ENCODE assay signal across 1 cellular context in genomic region chr16:8998114-8998513, GRCh38.
A peak's percentile ranks its signal among the peaks of the same experiment; 100 is the strongest.
TF ChIP-seq lines count a peak whose summit lies in the region.

No MANE protein-coding gene starts in this region.

TF ChIP-seq in HepG2, 621 proteins besides CTCF, POLR2A, EP300 and RAD21 (continued from another document):
- TF ChIP-seq, protein P1, sequence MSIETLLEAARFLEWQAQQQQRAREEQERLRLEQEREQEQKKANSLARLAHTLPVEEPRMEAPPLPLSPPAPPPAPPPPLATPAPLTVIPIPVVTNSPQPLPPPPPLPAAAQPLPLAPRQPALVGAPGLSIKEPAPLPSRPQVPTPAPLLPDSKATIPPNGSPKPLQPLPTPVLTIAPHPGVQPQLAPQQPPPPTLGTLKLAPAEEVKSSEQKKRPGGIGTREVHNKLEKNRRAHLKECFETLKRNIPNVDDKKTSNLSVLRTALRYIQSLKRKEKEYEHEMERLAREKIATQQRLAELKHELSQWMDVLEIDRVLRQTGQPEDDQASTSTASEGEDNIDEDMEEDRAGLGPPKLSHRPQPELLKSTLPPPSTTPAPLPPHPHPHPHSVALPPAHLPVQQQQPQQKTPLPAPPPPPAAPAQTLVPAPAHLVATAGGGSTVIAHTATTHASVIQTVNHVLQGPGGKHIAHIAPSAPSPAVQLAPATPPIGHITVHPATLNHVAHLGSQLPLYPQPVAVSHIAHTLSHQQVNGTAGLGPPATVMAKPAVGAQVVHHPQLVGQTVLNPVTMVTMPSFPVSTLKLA (IDR thresholded peaks at IDR 0.05) = no peak
- no peak for TF ChIP-seq THYN1 (CRISPR knock-in tag; IDR thresholded peaks at IDR 0.05; ENCODE audit: borderline replicate concordance, low read depth)
- no peak for TF ChIP-seq FOXM1 (CRISPR knock-in tag; IDR thresholded peaks at IDR 0.05)
- TF ChIP-seq LCORL (IDR thresholded peaks at IDR 0.05) = peak; percentile 14; the same call in 1 of the 2 replicates
- no peak for TF ChIP-seq LCORL (CRISPR knock-in tag; IDR thresholded peaks at IDR 0.05)
- TF ChIP-seq SRF (IDR thresholded peaks at IDR 0.05; ENCODE audit: low read depth, low read length) = no peak
- TF ChIP-seq, protein P2, sequence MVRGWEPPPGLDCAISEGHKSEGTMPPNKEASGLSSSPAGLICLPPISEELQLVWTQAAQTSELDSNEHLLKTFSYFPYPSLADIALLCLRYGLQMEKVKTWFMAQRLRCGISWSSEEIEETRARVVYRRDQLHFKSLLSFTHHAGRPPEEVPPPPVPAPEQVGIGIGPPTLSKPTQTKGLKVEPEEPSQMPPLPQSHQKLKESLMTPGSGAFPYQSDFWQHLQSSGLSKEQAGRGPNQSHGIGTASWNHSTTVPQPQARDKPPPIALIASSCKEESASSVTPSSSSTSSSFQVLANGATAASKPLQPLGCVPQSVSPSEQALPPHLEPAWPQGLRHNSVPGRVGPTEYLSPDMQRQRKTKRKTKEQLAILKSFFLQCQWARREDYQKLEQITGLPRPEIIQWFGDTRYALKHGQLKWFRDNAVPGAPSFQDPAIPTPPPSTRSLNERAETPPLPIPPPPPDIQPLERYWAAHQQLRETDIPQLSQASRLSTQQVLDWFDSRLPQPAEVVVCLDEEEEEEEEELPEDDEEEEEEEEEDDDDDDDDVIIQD (CRISPR knock-in tag; IDR thresholded peaks at IDR 0.05; ENCODE audit: low read depth) = no peak
- TF ChIP-seq ELK4 (CRISPR knock-in tag; IDR thresholded peaks at IDR 0.05; ENCODE audit: borderline replicate concordance) = no peak
- TF ChIP-seq JUNB (CRISPR knock-in tag; IDR thresholded peaks at IDR 0.05; ENCODE audit: borderline replicate concordance) = 0 out of 2 replicates have a peak, but pooled peaks have one; percentile 26
- no peak for TF ChIP-seq ZNF468 (CRISPR knock-in tag; IDR thresholded peaks at IDR 0.05)
- TF ChIP-seq, protein P3, sequence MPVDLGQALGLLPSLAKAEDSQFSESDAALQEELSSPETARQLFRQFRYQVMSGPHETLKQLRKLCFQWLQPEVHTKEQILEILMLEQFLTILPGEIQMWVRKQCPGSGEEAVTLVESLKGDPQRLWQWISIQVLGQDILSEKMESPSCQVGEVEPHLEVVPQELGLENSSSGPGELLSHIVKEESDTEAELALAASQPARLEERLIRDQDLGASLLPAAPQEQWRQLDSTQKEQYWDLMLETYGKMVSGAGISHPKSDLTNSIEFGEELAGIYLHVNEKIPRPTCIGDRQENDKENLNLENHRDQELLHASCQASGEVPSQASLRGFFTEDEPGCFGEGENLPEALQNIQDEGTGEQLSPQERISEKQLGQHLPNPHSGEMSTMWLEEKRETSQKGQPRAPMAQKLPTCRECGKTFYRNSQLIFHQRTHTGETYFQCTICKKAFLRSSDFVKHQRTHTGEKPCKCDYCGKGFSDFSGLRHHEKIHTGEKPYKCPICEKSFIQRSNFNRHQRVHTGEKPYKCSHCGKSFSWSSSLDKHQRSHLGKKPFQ (CRISPR knock-in tag; IDR thresholded peaks at IDR 0.05; ENCODE audit: insufficient replicate concordance) = peak; percentile 30
- no peak for TF ChIP-seq ZNF326 (CRISPR knock-in tag; IDR thresholded peaks at IDR 0.05; ENCODE audit: borderline replicate concordance)
- peak; percentile 73 for TF ChIP-seq FOSL2 (CRISPR knock-in tag; IDR thresholded peaks at IDR 0.05)
